16 cellular contexts compared by ENCODE assay signal in the genomic region with DNA sequence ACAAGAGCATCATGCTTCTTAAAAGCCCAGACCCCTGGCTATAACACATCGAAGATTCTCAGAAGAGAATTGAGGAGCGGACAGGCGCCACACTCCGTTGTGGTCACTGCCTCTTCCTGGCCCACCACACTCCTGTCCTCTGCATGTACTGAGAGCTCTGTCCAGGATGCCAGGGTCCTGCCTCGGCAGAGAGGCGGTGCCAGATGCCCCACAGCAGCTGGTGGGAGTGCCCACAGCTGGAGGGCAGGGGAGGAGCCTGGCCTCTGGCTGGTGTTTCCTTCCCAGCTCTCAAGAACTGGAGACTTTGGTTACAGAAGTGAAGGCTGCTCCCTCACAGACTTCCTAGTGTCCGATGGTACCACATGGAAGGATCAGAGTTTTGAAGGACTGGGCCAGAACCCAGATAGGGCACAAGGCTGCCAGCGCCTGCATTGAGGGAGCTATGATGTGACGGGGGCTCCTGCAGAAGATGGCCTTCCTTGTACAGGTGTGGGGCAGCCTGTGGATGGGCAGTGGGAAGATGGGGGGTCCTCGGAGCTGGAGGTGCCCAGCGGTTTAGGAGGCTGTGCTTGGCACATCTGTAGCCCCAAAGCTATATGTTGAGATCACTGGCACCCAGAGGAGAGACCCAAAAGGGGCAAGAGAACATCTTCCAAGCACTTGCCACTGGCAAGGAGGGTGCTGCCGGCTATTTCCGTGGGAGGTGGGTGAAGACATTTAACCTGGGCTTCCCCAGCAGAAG. TPM values are rescaled to one million over a fixed set of nuclear protein-coding genes. Genes with fewer than 3 reads are reported as not detected.
"Had no signal": no experiment of that assay in that cellular context is flagged by ENCODE, and none has a peak within 500 bp of the region (broad histone marks: within the 10 kb centered on the region; RNA-seq: fewer than 3 reads in every experiment).

No MANE protein-coding gene starts in this region.

- H3K9me3 Mint-ChIP-seq: activated CD4-positive, alpha-beta memory T cell treated with anti-CD3 and anti-CD28 coated beads, Interleukin-2, amount 10 ng/mL, durations not matched to agents 7 days and 5 days; naive thymus-derived CD8-positive, alpha-beta T cell; stimulated activated naive B cell treated with anti-CD40 and anti-IgM and Interleukin-4, amounts not matched to agents 10 μg/mL and 1 μg/mL and 100 μg/mL, for 72 hours; T-helper 2 cell treated with Interferon-gamma antibody and Interleukin-4, amounts not matched to agents 5 μg/mL and 100 μg/mL, for 36 hours had no signal

- H3K27ac Mint-ChIP-seq: activated CD4-positive, alpha-beta memory T cell treated with anti-CD3 and anti-CD28 coated beads, Interleukin-2, amount 10 ng/mL, durations not matched to agents 7 days and 5 days; activated CD4-positive, alpha-beta T cell treated with anti-CD3 and anti-CD28 coated beads for 36 hours; activated CD8-positive, alpha-beta memory T cell treated with anti-CD3 and anti-CD28 coated beads, Interleukin-2, amount 10 ng/mL, durations not matched to agents 7 days and 5 days; activated naive CD8-positive, alpha-beta T cell treated with anti-CD3 and anti-CD28 coated beads for 36 hours; activated T-helper 17 cell treated with anti-CD3 and anti-CD28 coated beads, Interleukin-2, amount 50 U/mL, for 72 hours; stimulated activated naive B cell treated with anti-CD40 and anti-IgM and Interleukin-4, amounts not matched to agents 10 μg/mL and 1 μg/mL and 100 μg/mL, for 72 hours; T-helper 2 cell treated with Interferon-gamma antibody and Interleukin-4, amounts not matched to agents 5 μg/mL and 100 μg/mL, for 36 hours had no signal

- DNase-seq: activated CD4-positive, alpha-beta memory T cell treated with anti-CD3 and anti-CD28 coated beads, Interleukin-2, amount 10 ng/mL, durations not matched to agents 7 days and 5 days; activated CD4-positive, alpha-beta T cell treated with anti-CD3 and anti-CD28 coated beads for 36 hours; activated CD8-positive, alpha-beta memory T cell treated with anti-CD3 and anti-CD28 coated beads, Interleukin-2, amount 10 ng/mL, durations not matched to agents 7 days and 5 days; activated naive CD4-positive, alpha-beta T cell; activated naive CD8-positive, alpha-beta T cell treated with anti-CD3 and anti-CD28 coated beads for 36 hours; amniotic stem cell; erythroblast; mesenchymal stem cell; naive thymus-derived CD8-positive, alpha-beta T cell; stimulated activated naive B cell treated with anti-CD40 and anti-IgM and Interleukin-4, amounts not matched to agents 10 μg/mL and 1 μg/mL and 100 μg/mL, for 72 hours; tibial artery had no signal

- H3K27me3 ChIP-seq: cardiac muscle cell, heart left ventricle, tibial artery had no signal

- H3K36me3 Mint-ChIP-seq: activated CD8-positive, alpha-beta memory T cell treated with anti-CD3 and anti-CD28 coated beads, Interleukin-2, amount 10 ng/mL, durations not matched to agents 7 days and 5 days; naive thymus-derived CD8-positive, alpha-beta T cell had no signal

- ATAC-seq: activated CD4-positive, alpha-beta T cell treated with anti-CD3 and anti-CD28 coated beads for 36 hours; activated CD8-positive, alpha-beta memory T cell treated with anti-CD3 and anti-CD28 coated beads, Interleukin-2, amount 10 ng/mL, durations not matched to agents 7 days and 5 days; activated T-helper 17 cell treated with anti-CD3 and anti-CD28 coated beads, Interleukin-2, amount 50 U/mL, for 72 hours; heart left ventricle; left ventricle myocardium superior; naive thymus-derived CD8-positive, alpha-beta T cell had no signal

- H3K27me3 Mint-ChIP-seq: activated CD4-positive, alpha-beta memory T cell treated with anti-CD3 and anti-CD28 coated beads, Interleukin-2, amount 10 ng/mL, durations not matched to agents 7 days and 5 days; activated CD4-positive, alpha-beta T cell treated with anti-CD3 and anti-CD28 coated beads for 36 hours; activated CD8-positive, alpha-beta memory T cell treated with anti-CD3 and anti-CD28 coated beads, Interleukin-2, amount 10 ng/mL, durations not matched to agents 7 days and 5 days; activated naive CD8-positive, alpha-beta T cell treated with anti-CD3 and anti-CD28 coated beads for 36 hours; activated T-helper 17 cell treated with anti-CD3 and anti-CD28 coated beads, Interleukin-2, amount 50 U/mL, for 72 hours; naive thymus-derived CD8-positive, alpha-beta T cell; stimulated activated naive B cell treated with anti-CD40 and anti-IgM and Interleukin-4, amounts not matched to agents 10 μg/mL and 1 μg/mL and 100 μg/mL, for 72 hours had no signal

- H3K4me3 ChIP-seq: cardiac muscle cell, heart left ventricle, tibial artery had no signal

- H3K4me3 Mint-ChIP-seq: activated CD4-positive, alpha-beta memory T cell treated with anti-CD3 and anti-CD28 coated beads, Interleukin-2, amount 10 ng/mL, durations not matched to agents 7 days and 5 days; activated CD4-positive, alpha-beta T cell treated with anti-CD3 and anti-CD28 coated beads for 36 hours; activated CD8-positive, alpha-beta memory T cell treated with anti-CD3 and anti-CD28 coated beads, Interleukin-2, amount 10 ng/mL, durations not matched to agents 7 days and 5 days; activated naive CD8-positive, alpha-beta T cell treated with anti-CD3 and anti-CD28 coated beads for 36 hours; activated T-helper 17 cell treated with anti-CD3 and anti-CD28 coated beads, Interleukin-2, amount 50 U/mL, for 72 hours; naive thymus-derived CD8-positive, alpha-beta T cell; stimulated activated naive B cell treated with anti-CD40 and anti-IgM and Interleukin-4, amounts not matched to agents 10 μg/mL and 1 μg/mL and 100 μg/mL, for 72 hours; T-helper 2 cell treated with Interferon-gamma antibody and Interleukin-4, amounts not matched to agents 5 μg/mL and 100 μg/mL, for 36 hours had no signal

- H3K27ac ChIP-seq: cardiac muscle cell, heart left ventricle, tibial artery had no signal

RNA-seq across cellular contexts. Expression of a gene that starts 19.4 kb away (rescaled TPM):
- total RNA-seq: activated CD4-positive, alpha-beta memory T cell treated with anti-CD3 and anti-CD28 coated beads, Interleukin-2, amount 10 ng/mL, durations not matched to agents 7 days and 5 days; activated CD8-positive, alpha-beta memory T cell treated with anti-CD3 and anti-CD28 coated beads, Interleukin-2, amount 10 ng/mL, durations not matched to agents 7 days and 5 days; activated T-helper 17 cell treated with anti-CD3 and anti-CD28 coated beads, Interleukin-2, amount 50 U/mL, for 72 hours; heart left ventricle; left ventricle myocardium superior had no signal
